ENCODE assay signal across 18 cellular contexts in genomic region chr1:185824106-185824505, GRCh38.
"Had no signal": no experiment of that assay in that cellular context is flagged by ENCODE, and none has a peak within 500 bp of the region (broad histone marks: within the 10 kb centered on the region; RNA-seq: fewer than 3 reads in every experiment).

No MANE protein-coding gene starts in this region.

- H3K4me1 Mint-ChIP-seq: activated CD4-positive, alpha-beta T cell treated with anti-CD3 and anti-CD28 coated beads, Interleukin-2, amount 10 ng/mL, durations not matched to agents 7 days and 5 days; naive B cell; stimulated activated effector memory CD8-positive, alpha-beta T cell treated with anti-CD3 and anti-CD28 coated beads, Interleukin-12 subunit alpha, Interleukin-12 subunit beta, amount 100 ng/mL, for 72 hours; T-cell had no signal

- H3K9me3 Mint-ChIP-seq: activated CD4-positive, alpha-beta T cell treated with anti-CD3 and anti-CD28 coated beads, Interleukin-2, amount 10 ng/mL, durations not matched to agents 7 days and 5 days; activated T-cell treated with anti-CD3 and anti-CD28 coated beads, Interleukin-2, amount 50 U/mL, for 72 hours; naive B cell; stimulated activated effector memory CD8-positive, alpha-beta T cell treated with anti-CD3 and anti-CD28 coated beads, Interleukin-12 subunit alpha, Interleukin-12 subunit beta, amount 100 ng/mL, for 72 hours; type B pancreatic cell had no signal

- H3K36me3 Mint-ChIP-seq: naive B cell; stimulated activated effector memory CD8-positive, alpha-beta T cell treated with anti-CD3 and anti-CD28 coated beads, Interleukin-12 subunit alpha, Interleukin-12 subunit beta, amount 100 ng/mL, for 72 hours; T-cell; type B pancreatic cell had no signal

- H3K27ac Mint-ChIP-seq: activated CD4-positive, alpha-beta T cell treated with anti-CD3 and anti-CD28 coated beads, Interleukin-2, amount 10 ng/mL, durations not matched to agents 7 days and 5 days; activated T-cell treated with anti-CD3 and anti-CD28 coated beads, Interleukin-2, amount 50 U/mL, for 72 hours; naive B cell; stimulated activated effector memory CD8-positive, alpha-beta T cell treated with anti-CD3 and anti-CD28 coated beads, Interleukin-12 subunit alpha, Interleukin-12 subunit beta, amount 100 ng/mL, for 72 hours; T-cell; type B pancreatic cell had no signal

- DNase-seq: activated CD4-positive, alpha-beta T cell treated with anti-CD3 and anti-CD28 coated beads, Interleukin-2, amount 10 ng/mL, durations not matched to agents 7 days and 5 days; activated CD8-positive, alpha-beta memory T cell treated with anti-CD3 and anti-CD28 coated beads, Interleukin-2, amount 50 U/mL, for 4 hours; activated effector memory CD4-positive, alpha-beta T cell treated with anti-CD3 and anti-CD28 coated beads, Interleukin-2, amount 50 U/mL, for 16 hours; activated naive CD4-positive, alpha-beta T cell treated with anti-CD3 and anti-CD28 coated beads, Interleukin-2, amount 50 U/mL, for 16 hours; activated T-cell treated with anti-CD3 and anti-CD28 coated beads, Interleukin-2, amount 50 U/mL, for 72 hours; cortex of kidney; left ventricle myocardium superior; naive B cell; ovary; right lobe of liver; small intestine; stimulated activated CD4-positive, alpha-beta T cell treated with anti-CD3 and anti-CD28 coated beads, Interleukin-4, amount 100 ng/mL, for 24 hours; stomach; T-cell had no signal

- H3K4me3 Mint-ChIP-seq: activated CD4-positive, alpha-beta T cell treated with anti-CD3 and anti-CD28 coated beads, Interleukin-2, amount 10 ng/mL, durations not matched to agents 7 days and 5 days; activated T-cell treated with anti-CD3 and anti-CD28 coated beads, Interleukin-2, amount 50 U/mL, for 72 hours; naive B cell; stimulated activated effector memory CD8-positive, alpha-beta T cell treated with anti-CD3 and anti-CD28 coated beads, Interleukin-12 subunit alpha, Interleukin-12 subunit beta, amount 100 ng/mL, for 72 hours; T-cell; type B pancreatic cell had no signal

- H3K27me3 Mint-ChIP-seq: type B pancreatic cell had no signal

- H3K4me3 ChIP-seq: ascending aorta, breast epithelium, ovary, right lobe of liver, stomach had no signal
